15 cellular contexts compared by ENCODE assay signal in genomic region chr4:95268819-95269565, GRCh38.
DNase-seq lines count a peak whose midpoint lies in the region; ATAC-seq and TF ChIP-seq lines count a peak whose summit lies in the region.
"Had no signal": no experiment of that assay in that cellular context is flagged by ENCODE, and none has a peak within 500 bp of the region (broad histone marks: within the 10 kb centered on the region; RNA-seq: fewer than 3 reads in every experiment).

No MANE protein-coding gene starts in this region.

- TF ChIP-seq POLR2A in thyroid gland (IDR thresholded peaks at IDR 0.05): no peak

- H3K27me3 ChIP-seq in thyroid gland (no peaks in the 10 kb centered on the region), colonic mucosa (no peaks in the 10 kb centered on the region)
- H3K27me3 ChIP-seq: stomach had no signal

- intact Hi-C loops in Right ventricle myocardium superior (cut with DNase I) (no loop called here), cardiac septum (cut with DNase I) (no loop called here), thyroid gland (cut with DNase I) (no loop called here), colonic mucosa (cut with DNase I) (no loop called here)

- H3K4me3 ChIP-seq in thyroid gland (replicated peaks in 1 of 3): no peak overlapping the region
- no peak overlapping the region for H3K4me3 ChIP-seq in colonic mucosa
- H3K4me3 ChIP-seq: stomach had no signal

- DNase-seq in Right ventricle myocardium superior: no peak
- DNase-seq in cardiac septum (ENCODE audit: low spot score): no peak
- peak; percentile 35 for DNase-seq in glomerular visceral epithelial cell (ENCODE audit: extremely low spot score)
- DNase-seq in thyroid gland: peak; percentile 61 to 79
- DNase-seq in colonic mucosa: no peak
- DNase-seq in GM20000 (ENCODE audit: low spot score): no peak
- DNase-seq in NCI-H1694 (lab: John Stamatoyannopoulos, UW): no peak
- DNase-seq: anterior cingulate cortex; DMS153; effector CD8-positive, alpha-beta T cell; foreskin melanocyte; small intestine; stomach; WERI-Rb-1 had no signal

- TF ChIP-seq CTCF in thyroid gland (IDR thresholded peaks at IDR 0.05) (no peak), colonic mucosa (IDR thresholded peaks at IDR 0.05) (no peak), GM20000 (IDR thresholded peaks at IDR 0.05; ENCODE audit: extremely low read depth, missing control alignments) (no peak)

- H3K4me1 ChIP-seq in thyroid gland: peaks cover 24 to 34% of the 10 kb centered on the region in 2 donors
- H3K4me1 ChIP-seq in colonic mucosa: no peaks in the 10 kb centered on the region

- 34 to 41% methylated on average over 7 of the region's 7 CpGs for WGBS in thyroid gland, 2 donors

- peak overlapping the region; percentile 2 for H3K27ac ChIP-seq in angular gyrus (ENCODE audit: low read depth, low read length)
- peak overlapping the region; percentile 1 to 26 (median 13) for H3K27ac ChIP-seq in thyroid gland
- H3K27ac ChIP-seq in colonic mucosa: no peak overlapping the region
- H3K27ac ChIP-seq: stomach, WERI-Rb-1 had no signal

- H3K9me3 ChIP-seq in thyroid gland (no peaks in the 10 kb centered on the region), colonic mucosa (no peaks in the 10 kb centered on the region)
- H3K9me3 ChIP-seq: stomach had no signal

- no peaks in the 10 kb centered on the region for H3K36me3 ChIP-seq in thyroid gland
- no peaks in the 10 kb centered on the region for H3K36me3 ChIP-seq in colonic mucosa
- H3K36me3 ChIP-seq: stomach, WERI-Rb-1 had no signal

- no peak overlapping the region for H3K9ac ChIP-seq in colonic mucosa (ENCODE audit: low read depth in 2 of 2, low read length in 2 of 2)

- ATAC-seq in Right ventricle myocardium superior (ENCODE audit: poor library complexity): peak; percentile 31

Comparison
In these comparisons a context has a peak if more than half of its experiments do, and no peak if none do; other contexts are left out.
1. DNase-seq: peak in glomerular visceral epithelial cell (single experiment) and thyroid gland (2 of 2); none in Right ventricle myocardium superior (single experiment), cardiac septum (single experiment), colonic mucosa (single experiment), GM20000 (single experiment) and NCI-H1694 (single experiment).